In the genomic region with DNA sequence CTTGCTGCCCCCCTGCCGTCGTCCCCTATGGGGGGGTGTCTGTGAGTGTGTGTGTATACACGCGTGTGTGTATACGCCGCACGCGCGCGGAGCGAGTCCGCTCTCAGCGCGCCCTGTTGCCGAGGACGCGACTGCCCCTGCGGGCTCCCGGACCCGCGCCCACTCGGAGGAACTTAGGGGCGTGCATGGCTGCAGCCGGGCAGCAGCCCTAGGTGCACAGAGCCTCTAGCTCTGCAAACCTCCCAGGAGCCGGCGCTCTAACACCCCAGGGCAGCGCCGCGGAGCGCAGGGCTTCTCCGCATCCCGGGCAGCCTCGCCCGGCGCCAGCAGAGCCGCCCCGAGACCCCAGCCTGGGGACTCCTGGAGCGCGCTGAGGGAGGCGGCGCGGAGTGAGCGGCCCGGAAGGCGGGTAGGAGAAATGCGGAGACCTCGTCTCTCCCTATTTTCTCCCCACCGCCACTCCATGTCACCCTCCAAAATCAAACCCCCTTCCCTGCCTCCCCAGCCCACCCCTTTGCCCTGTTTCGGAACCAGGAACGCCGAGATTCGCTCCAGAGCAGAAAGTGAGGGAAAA, we compare ENCODE assay signal across 8 cellular contexts. TPM values are rescaled to one million over a fixed set of nuclear protein-coding genes. Genes with fewer than 3 reads are reported as not detected.
DNase-seq lines count a peak whose midpoint lies in the region; ATAC-seq and TF ChIP-seq lines count a peak whose summit lies in the region.

No MANE protein-coding gene starts in this region.

- TF ChIP-seq CTCF in LNCAP (IDR thresholded peaks at IDR 0.05): 0 out of 2 replicates have a peak, but pooled peaks have one; percentile 21

- ATAC-seq in CD4-positive, CD25-positive, alpha-beta regulatory T cell (ENCODE audit: low read depth in 2 of 2): peak; percentile 19 to 27
- ATAC-seq in GM19025 (IDR thresholded peaks at IDR 0.05; ENCODE audit: low read depth, unreplicated experiment): peak; percentile 30

- H3K4me1 ChIP-seq in CD4-positive, CD25-positive, alpha-beta regulatory T cell (ENCODE audit: control insufficient read depth, insufficient read depth, low read length, poor library complexity, severe bottlenecking): peaks cover 39% of the 10 kb centered on the region
- H3K4me1 ChIP-seq in esophagus (ENCODE audit: control insufficient read depth in 2 of 2, insufficient read depth in 2 of 2, low read length in 1 of 2) (peaks cover 0 to 12% of the 10 kb centered on the region in 2 donors), muscle layer of duodenum (ENCODE audit: control insufficient read depth in 1 of 2, insufficient read depth in 2 of 2, low read length in 2 of 2) (peaks cover 14 to 38% of the 10 kb centered on the region in 2 donors), urinary bladder (ENCODE audit: insufficient read depth) (no peaks in the 10 kb centered on the region)

- peaks cover 17 to 42% (median 27%) of the 10 kb centered on the region in 4 donors for H3K4me1 Mint-ChIP-seq in CD4-positive, CD25-positive, alpha-beta regulatory T cell
- peaks cover 45% of the 10 kb centered on the region for H3K4me1 Mint-ChIP-seq in activated CD4-positive, alpha-beta memory T cell treated with anti-CD3 and anti-CD28 coated beads, Interleukin-2, amount 10 ng/mL, durations not matched to agents 7 days and 5 days

- H3K27me3 Mint-ChIP-seq in CD4-positive, CD25-positive, alpha-beta regulatory T cell: peaks cover 10% of the 10 kb centered on the region
- H3K27me3 Mint-ChIP-seq in activated CD4-positive, alpha-beta memory T cell treated with anti-CD3 and anti-CD28 coated beads, Interleukin-2, amount 10 ng/mL, durations not matched to agents 7 days and 5 days: no peaks in the 10 kb centered on the region

- POLR2A ChIA-PET in activated CD4-positive, alpha-beta memory T cell treated with anti-CD3 and anti-CD28 coated beads, Interleukin-2, amount 10 ng/mL, durations not matched to agents 7 days and 5 days (lab: Charles Lee): interaction anchor here (1.0 to 1.8 kb wide), 9 partner anchors 26 to 201 kb away, joined by 3 to 9 read pairs (median 4); no protein-coding TSS in a partner anchor

- H3K4me3 ChIP-seq in CD4-positive, CD25-positive, alpha-beta regulatory T cell (ENCODE audit: low read depth, low read length): peak overlapping the region; percentile 95
- H3K4me3 ChIP-seq in esophagus (ENCODE audit: low read depth in 1 of 2, low read length in 2 of 2) (peak overlapping the region; percentile 61 to 77), muscle layer of duodenum (ENCODE audit: low read depth in 1 of 2, low read length in 2 of 2) (peak overlapping the region; percentile 95), urinary bladder (ENCODE audit: low read depth, low read length) (peak overlapping the region; percentile 78)

- H3K9me3 Mint-ChIP-seq in CD4-positive, CD25-positive, alpha-beta regulatory T cell: peaks cover 0 to 4% (median 0%) of the 10 kb centered on the region in 7 donors
- peaks cover 4% of the 10 kb centered on the region for H3K9me3 Mint-ChIP-seq in activated CD4-positive, alpha-beta memory T cell treated with anti-CD3 and anti-CD28 coated beads, Interleukin-2, amount 10 ng/mL, durations not matched to agents 7 days and 5 days

- H3K36me3 ChIP-seq in CD4-positive, CD25-positive, alpha-beta regulatory T cell (ENCODE audit: control insufficient read depth, insufficient read depth, low read length): peaks cover 22% of the 10 kb centered on the region
- H3K36me3 ChIP-seq in esophagus (ENCODE audit: control insufficient read depth in 2 of 2, insufficient read depth in 2 of 2, low read length in 1 of 2) (peaks cover 0 to 7% of the 10 kb centered on the region in 2 donors), muscle layer of duodenum (ENCODE audit: control insufficient read depth in 1 of 2, insufficient read depth in 2 of 2, low read length in 2 of 2) (peaks cover 4 to 13% of the 10 kb centered on the region in 2 donors), urinary bladder (ENCODE audit: insufficient read depth) (no peaks in the 10 kb centered on the region)

- peak overlapping the region; percentile 81 for H3K27ac ChIP-seq in CD4-positive, CD25-positive, alpha-beta regulatory T cell (ENCODE audit: insufficient read depth, low read length, poor library complexity, severe bottlenecking)
- H3K27ac ChIP-seq in esophagus (ENCODE audit: low read depth in 2 of 2, low read length in 1 of 2) (peak overlapping the region; percentile 64 to 88), muscle layer of duodenum (ENCODE audit: low read length) (peak overlapping the region; percentile 96), urinary bladder (ENCODE audit: low read depth) (peak overlapping the region; percentile 68)

- DNase-seq in CD4-positive, CD25-positive, alpha-beta regulatory T cell: peak in 2 of 3 donors; percentile 32 to 58
- peak; percentile 53 for DNase-seq in activated CD4-positive, alpha-beta memory T cell treated with anti-CD3 and anti-CD28 coated beads, Interleukin-2, amount 10 ng/mL, durations not matched to agents 7 days and 5 days
- no peak for DNase-seq in COLO829 (ENCODE audit: low spot score)

- H3K4me3 Mint-ChIP-seq in CD4-positive, CD25-positive, alpha-beta regulatory T cell: peak overlapping the region; percentile 91 to 100 (median 98)
- H3K4me3 Mint-ChIP-seq in activated CD4-positive, alpha-beta memory T cell treated with anti-CD3 and anti-CD28 coated beads, Interleukin-2, amount 10 ng/mL, durations not matched to agents 7 days and 5 days: peak overlapping the region; percentile 87

- peak overlapping the region; percentile 93 to 97 (median 97) for H3K27ac Mint-ChIP-seq in CD4-positive, CD25-positive, alpha-beta regulatory T cell
- peak overlapping the region; percentile 92 for H3K27ac Mint-ChIP-seq in activated CD4-positive, alpha-beta memory T cell treated with anti-CD3 and anti-CD28 coated beads, Interleukin-2, amount 10 ng/mL, durations not matched to agents 7 days and 5 days

- H3K9me3 ChIP-seq in CD4-positive, CD25-positive, alpha-beta regulatory T cell (ENCODE audit: control insufficient read depth in 2 of 2, low read length in 2 of 2): no peaks in the 10 kb centered on the region
- H3K9me3 ChIP-seq in esophagus (ENCODE audit: control insufficient read depth in 2 of 2, insufficient read depth in 1 of 2, low read depth in 1 of 2, low read length in 1 of 2) (no peaks in the 10 kb centered on the region), muscle layer of duodenum (ENCODE audit: control insufficient read depth in 1 of 2, low read length in 2 of 2) (no peaks in the 10 kb centered on the region)

- H3K27me3 ChIP-seq in CD4-positive, CD25-positive, alpha-beta regulatory T cell (ENCODE audit: control insufficient read depth, insufficient read depth, low read length): no peaks in the 10 kb centered on the region
- H3K27me3 ChIP-seq in esophagus (ENCODE audit: control insufficient read depth in 1 of 2, insufficient read depth in 2 of 2, low read length in 2 of 2): no peaks in the 10 kb centered on the region
- no peaks in the 10 kb centered on the region for H3K27me3 ChIP-seq in muscle layer of duodenum (ENCODE audit: low read depth, low read length)

- CTCF ChIA-PET in activated CD4-positive, alpha-beta memory T cell treated with anti-CD3 and anti-CD28 coated beads, Interleukin-2, amount 10 ng/mL, durations not matched to agents 7 days and 5 days (lab: Charles Lee): interaction anchor here (1.4 to 1.9 kb wide), 8 partner anchors 13 to 104 kb away, joined by 3 to 11 read pairs (median 4); no protein-coding TSS in a partner anchor

- peaks cover 24% of the 10 kb centered on the region for H3K36me3 Mint-ChIP-seq in CD4-positive, CD25-positive, alpha-beta regulatory T cell
- H3K36me3 Mint-ChIP-seq in activated CD4-positive, alpha-beta memory T cell treated with anti-CD3 and anti-CD28 coated beads, Interleukin-2, amount 10 ng/mL, durations not matched to agents 7 days and 5 days (ENCODE audit: low read depth): peaks cover 37% of the 10 kb centered on the region

- WGBS in esophagus, 2 donors: 0% methylated on average over 48 to 52 of the region's 52 CpGs
- WGBS in urinary bladder: under 1% methylated on average over 52 of the region's 52 CpGs

RNA-seq across cellular contexts. Expression of gene ITPKB, which starts 0.6 kb away (rescaled TPM):
- total RNA-seq in CD4-positive, CD25-positive, alpha-beta regulatory T cell: 216 TPM
- polyA plus RNA-seq in CD4-positive, CD25-positive, alpha-beta regulatory T cell: 10 to 100 TPM; 38.5 to 60.2 (median 44.8) TPM
- total RNA-seq in activated CD4-positive, alpha-beta memory T cell treated with anti-CD3 and anti-CD28 coated beads, Interleukin-2, amount 10 ng/mL, durations not matched to agents 7 days and 5 days: 10 to 100 TPM; 43.6 to 44.4 TPM
- 1 to 10 TPM; 6.5 to 8.1 TPM for polyA plus RNA-seq in esophagus
- total RNA-seq in urinary bladder: 21.6 TPM
- polyA plus RNA-seq in urinary bladder: 62.3 TPM
